ENCODE assay signal across 13 cellular contexts in genomic region chr22:43944670-43945430, GRCh38. TPM values are rescaled to one million over a fixed set of nuclear protein-coding genes. Genes with fewer than 3 reads are reported as not detected.
"Had no signal": no experiment of that assay in that cellular context is flagged by ENCODE, and none has a peak within 500 bp of the region (broad histone marks: within the 10 kb centered on the region; RNA-seq: fewer than 3 reads in every experiment).

No MANE protein-coding gene starts in this region.

- H3K27me3 ChIP-seq: body of pancreas had no signal

- DNase-seq: activated CD4-positive, alpha-beta T cell treated with anti-CD3 and anti-CD28 coated beads, Interleukin-2, amount 50 U/mL, for 1 hour; activated naive CD8-positive, alpha-beta T cell treated with anti-CD3 and anti-CD28 coated beads for 36 hours; body of pancreas; effector CD8-positive, alpha-beta T cell; foreskin melanocyte; heart left ventricle; left colon; naive B cell; stimulated activated CD4-positive, alpha-beta T cell treated with anti-CD3 and anti-CD28 coated beads, Interleukin-1b, Interleukin-23, amount 100 ng/mL, for 48 hours; T-helper 9 cell had no signal

- H3K4me3 ChIP-seq: body of pancreas, heart left ventricle, lung had no signal

- H3K27ac ChIP-seq: body of pancreas, heart left ventricle, neutrophil had no signal

- H3K9me3 ChIP-seq: body of pancreas, neutrophil had no signal

- H3K36me3 ChIP-seq: heart left ventricle, neutrophil had no signal

- H3K4me1 ChIP-seq: body of pancreas, heart left ventricle had no signal

- ATAC-seq: body of pancreas had no signal

RNA-seq across cellular contexts. Expression of gene PNPLA5, which starts 53.0 kb away (rescaled TPM):
- polyA plus RNA-seq: heart left ventricle, lung, urinary bladder had no signal
